Comparison of ENCODE assay signal across 14 cellular contexts in the genomic region with DNA sequence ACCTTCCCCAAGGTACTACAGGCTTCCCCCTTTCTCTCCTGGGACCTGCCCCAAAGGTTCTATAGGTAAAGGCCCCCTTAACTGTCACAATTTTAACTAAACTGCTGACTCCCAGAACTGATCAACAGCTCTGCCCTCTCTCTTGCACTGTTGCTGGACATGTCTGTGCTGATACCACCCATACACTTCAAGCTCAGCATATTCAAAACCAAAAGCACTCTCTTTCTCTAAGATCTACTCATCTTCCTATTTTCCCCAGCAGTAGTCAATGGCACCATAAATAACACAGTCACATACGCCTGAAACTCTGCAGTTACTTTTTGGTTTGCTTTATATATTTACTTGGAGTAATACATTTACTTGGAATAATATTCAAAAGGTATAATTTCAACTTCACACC. TPM values are rescaled to one million over a fixed set of nuclear protein-coding genes. Genes with fewer than 3 reads are reported as not detected.
A peak's percentile ranks its signal among the peaks of the same experiment; 100 is the strongest.
DNase-seq lines count a peak whose midpoint lies in the region; ATAC-seq and TF ChIP-seq lines count a peak whose summit lies in the region.
"Had no signal": no experiment of that assay in that cellular context is flagged by ENCODE, and none has a peak within 500 bp of the region (broad histone marks: within the 10 kb centered on the region; RNA-seq: fewer than 3 reads in every experiment).

No MANE protein-coding gene starts in this region.

- no peaks in the 10 kb centered on the region for H3K9me3 Mint-ChIP-seq in T-helper 2 cell treated with Interferon-gamma antibody and Interleukin-4, amounts not matched to agents 5 μg/mL and 100 μg/mL, for 36 hours
- H3K9me3 Mint-ChIP-seq in HFFc6 = no peaks in the 10 kb centered on the region
- no peaks in the 10 kb centered on the region for H3K9me3 Mint-ChIP-seq in activated T-helper 17 cell treated with anti-CD3 and anti-CD28 coated beads, Interleukin-2, amount 50 U/mL, for 72 hours
- no peaks in the 10 kb centered on the region for H3K9me3 Mint-ChIP-seq in natural killer cell treated with Interleukin-12 subunit alpha and Interleukin-12 subunit beta and Interleukin-15 and Interleukin-18, amount 100 ng/mL, for 72 hours

- H3K27ac Mint-ChIP-seq in T-helper 2 cell treated with Interferon-gamma antibody and Interleukin-4, amounts not matched to agents 5 μg/mL and 100 μg/mL, for 36 hours = peak overlapping the region; percentile 17
- peak overlapping the region; percentile 49 for H3K27ac Mint-ChIP-seq in HFFc6
- peak overlapping the region; percentile 71 for H3K27ac Mint-ChIP-seq in activated T-helper 17 cell treated with anti-CD3 and anti-CD28 coated beads, Interleukin-2, amount 50 U/mL, for 72 hours
- H3K27ac Mint-ChIP-seq in natural killer cell treated with Interleukin-12 subunit alpha and Interleukin-12 subunit beta and Interleukin-15 and Interleukin-18, amount 100 ng/mL, for 72 hours = peak overlapping the region; percentile 25 to 69

- no peak for TF ChIP-seq CTCF in HFFc6 (IDR thresholded peaks at IDR 0.05)

- H3K27me3 Mint-ChIP-seq in T-helper 2 cell treated with Interferon-gamma antibody and Interleukin-4, amounts not matched to agents 5 μg/mL and 100 μg/mL, for 36 hours (ENCODE audit: low read depth) = no peaks in the 10 kb centered on the region
- H3K27me3 Mint-ChIP-seq in HFFc6 (ENCODE audit: insufficient read depth) = peaks cover 4% of the 10 kb centered on the region; the same call in 1 of the 2 replicates
- H3K27me3 Mint-ChIP-seq in activated T-helper 17 cell treated with anti-CD3 and anti-CD28 coated beads, Interleukin-2, amount 50 U/mL, for 72 hours = no peaks in the 10 kb centered on the region
- no peaks in the 10 kb centered on the region for H3K27me3 Mint-ChIP-seq in natural killer cell treated with Interleukin-12 subunit alpha and Interleukin-12 subunit beta and Interleukin-15 and Interleukin-18, amount 100 ng/mL, for 72 hours

- ATAC-seq in activated T-helper 17 cell treated with anti-CD3 and anti-CD28 coated beads, Interleukin-2, amount 50 U/mL, for 72 hours (replicated peaks) = no peak
- no peak for ATAC-seq in natural killer cell treated with Interleukin-12 subunit alpha and Interleukin-12 subunit beta and Interleukin-15 and Interleukin-18, amount 100 ng/mL, for 72 hours
- no peak for ATAC-seq in GM21723 (IDR thresholded peaks at IDR 0.05; ENCODE audit: unreplicated experiment)
- ATAC-seq: pancreas had no signal

- no peak for DNase-seq in T-helper 2 cell treated with Interferon-gamma antibody and Interleukin-4, amounts not matched to agents 5 μg/mL and 100 μg/mL, for 36 hours (ENCODE audit: low spot score)
- DNase-seq in T-helper 2 cell = no peak
- no peak for DNase-seq in HFFc6
- no peak for DNase-seq in natural killer cell treated with Interleukin-12 subunit alpha and Interleukin-12 subunit beta and Interleukin-15 and Interleukin-18, amount 100 ng/mL, for 72 hours (ENCODE audit: low spot score)
- no peak for DNase-seq in G401 (ENCODE audit: low spot score)
- DNase-seq in dermis blood vessel endothelial cell = no peak
- DNase-seq: dorsolateral prefrontal cortex, NCI-H2029 treated with DMSO at 0.1 percent for 48 hours, NCI-H82, pancreas, SHP77 treated with DMSO at 0.1 percent for 48 hours, testis had no signal

- H3K4me1 Mint-ChIP-seq in T-helper 2 cell treated with Interferon-gamma antibody and Interleukin-4, amounts not matched to agents 5 μg/mL and 100 μg/mL, for 36 hours (ENCODE audit: low read depth) = peaks cover 74% of the 10 kb centered on the region
- peaks cover 91% of the 10 kb centered on the region for H3K4me1 Mint-ChIP-seq in HFFc6 (ENCODE audit: low read depth)
- H3K4me1 Mint-ChIP-seq in activated T-helper 17 cell treated with anti-CD3 and anti-CD28 coated beads, Interleukin-2, amount 50 U/mL, for 72 hours = peaks cover 71% of the 10 kb centered on the region
- peaks cover 61 to 77% of the 10 kb centered on the region in 2 donors for H3K4me1 Mint-ChIP-seq in natural killer cell treated with Interleukin-12 subunit alpha and Interleukin-12 subunit beta and Interleukin-15 and Interleukin-18, amount 100 ng/mL, for 72 hours (ENCODE audit: low read depth in 2 of 2)

- H3K4me3 Mint-ChIP-seq in T-helper 2 cell treated with Interferon-gamma antibody and Interleukin-4, amounts not matched to agents 5 μg/mL and 100 μg/mL, for 36 hours = no peak overlapping the region
- no peak overlapping the region for H3K4me3 Mint-ChIP-seq in HFFc6
- peak overlapping the region; percentile 70 for H3K4me3 Mint-ChIP-seq in activated T-helper 17 cell treated with anti-CD3 and anti-CD28 coated beads, Interleukin-2, amount 50 U/mL, for 72 hours
- H3K4me3 Mint-ChIP-seq in natural killer cell treated with Interleukin-12 subunit alpha and Interleukin-12 subunit beta and Interleukin-15 and Interleukin-18, amount 100 ng/mL, for 72 hours = no peak overlapping the region

- peaks cover 16% of the 10 kb centered on the region for H3K36me3 Mint-ChIP-seq in T-helper 2 cell treated with Interferon-gamma antibody and Interleukin-4, amounts not matched to agents 5 μg/mL and 100 μg/mL, for 36 hours (ENCODE audit: low read depth)
- peaks cover 26% of the 10 kb centered on the region for H3K36me3 Mint-ChIP-seq in HFFc6 (ENCODE audit: low read depth)
- H3K36me3 Mint-ChIP-seq in activated T-helper 17 cell treated with anti-CD3 and anti-CD28 coated beads, Interleukin-2, amount 50 U/mL, for 72 hours (ENCODE audit: low read depth) = no peaks in the 10 kb centered on the region
- H3K36me3 Mint-ChIP-seq in natural killer cell treated with Interleukin-12 subunit alpha and Interleukin-12 subunit beta and Interleukin-15 and Interleukin-18, amount 100 ng/mL, for 72 hours = no peaks in the 10 kb centered on the region

- in situ Hi-C loops in G401 (cut with HindIII; ENCODE audit: low sequenced_read_pairs) = no loop called here

RNA-seq across cellular contexts. Expression of gene OSBPL3, which starts 12.3 kb away (rescaled TPM):
- 10 to 100 TPM; 49.7 to 68.8 (median 63.2) TPM for total RNA-seq in HFFc6 (2021; fragmentation: NEBNext Ultra II Directional; extraction: Animal tissue kit (Norgen Biotek cat#: 25700))
- total RNA-seq in activated T-helper 17 cell treated with anti-CD3 and anti-CD28 coated beads, Interleukin-2, amount 50 U/mL, for 72 hours = 10 to 100 TPM; 57.6 to 70.6 TPM
- 10 to 100 TPM; 34.7 to 70.4 TPM for total RNA-seq in natural killer cell treated with Interleukin-12 subunit alpha and Interleukin-12 subunit beta and Interleukin-15 and Interleukin-18, amount 100 ng/mL, for 72 hours
- 3.6 and 7.1 TPM in 2 replicates for total RNA-seq in G401 (2014; rRNA removed; shearing (Covaris generic))
- 25.2 and 31.8 TPM in 2 replicates for total RNA-seq in dermis blood vessel endothelial cell

Comparison
In these comparisons a context has a peak if more than half of its experiments do, and no peak if none do; other contexts are left out.
1. H3K27ac Mint-ChIP-seq: peak in every context shown above with its lines; median percentile 71 in activated T-helper 17 cell treated with anti-CD3 and anti-CD28 coated beads, Interleukin-2, amount 50 U/mL, for 72 hours; 49 in HFFc6; 47 in natural killer cell treated with Interleukin-12 subunit alpha and Interleukin-12 subunit beta and Interleukin-15 and Interleukin-18, amount 100 ng/mL, for 72 hours; 17 in T-helper 2 cell treated with Interferon-gamma antibody and Interleukin-4, amounts not matched to agents 5 μg/mL and 100 μg/mL, for 36 hours.